ENCODE assay signal across 1 cellular context in genomic region chr12:12903642-12904609, GRCh38.
A peak's percentile ranks its signal among the peaks of the same experiment; 100 is the strongest.
TF ChIP-seq lines count a peak whose summit lies in the region.

No MANE protein-coding gene starts in this region.

TF ChIP-seq in HepG2, 621 proteins besides CTCF, POLR2A, EP300 and RAD21 (continued from another document):
- no peak for TF ChIP-seq KMT2A (CRISPR knock-in tag; IDR thresholded peaks at IDR 0.05)
- no peak for TF ChIP-seq PLRG1 (conservative IDR thresholded peaks at IDR 0.05)
- no peak for TF ChIP-seq PATZ1 (CRISPR knock-in tag; IDR thresholded peaks at IDR 0.05)
- no peak for TF ChIP-seq ZNF230 (CRISPR knock-in tag; IDR thresholded peaks at IDR 0.05)
- no peak for TF ChIP-seq SIX4 (CRISPR knock-in tag; IDR thresholded peaks at IDR 0.05)
- no peak for TF ChIP-seq ZNF574 (CRISPR knock-in tag; IDR thresholded peaks at IDR 0.05)
- no peak for TF ChIP-seq ZNF850 (CRISPR knock-in tag; conservative IDR thresholded peaks at IDR 0.05)
- TF ChIP-seq SMARCC2 (IDR thresholded peaks at IDR 0.05), result no peak
- TF ChIP-seq ZBTB39 (CRISPR knock-in tag; IDR thresholded peaks at IDR 0.05), result no peak
- 0 out of 2 replicates have a peak, but pooled peaks have one; percentile 10 for TF ChIP-seq ARID5B (CRISPR knock-in tag; IDR thresholded peaks at IDR 0.05)
- no peak for TF ChIP-seq ARNT (IDR thresholded peaks at IDR 0.05)
- no peak for TF ChIP-seq ZBTB40 (IDR thresholded peaks at IDR 0.05)
- TF ChIP-seq ZBTB40 (CRISPR knock-in tag; IDR thresholded peaks at IDR 0.05), result no peak
- 0 out of 2 replicates have a peak, but pooled peaks have one; percentile 16 for TF ChIP-seq FOSL2 (CRISPR knock-in tag; IDR thresholded peaks at IDR 0.05)
- TF ChIP-seq TEAD3 (CRISPR knock-in tag; optimal IDR thresholded peaks at IDR 0.05; ENCODE audit: borderline replicate concordance), result no peak
- peak; percentile 29; the same call in 1 of the 2 replicates for TF ChIP-seq TCF7 (IDR thresholded peaks at IDR 0.05; ENCODE audit: low read depth)
- no peak for TF ChIP-seq ZNF788 (CRISPR knock-in tag; IDR thresholded peaks at IDR 0.05; ENCODE audit: borderline replicate concordance)
- TF ChIP-seq AHR (CRISPR knock-in tag; IDR thresholded peaks at IDR 0.05), result no peak
- TF ChIP-seq SP140L (CRISPR knock-in tag; IDR thresholded peaks at IDR 0.05; ENCODE audit: borderline replicate concordance), result no peak
- TF ChIP-seq MEF2D (CRISPR knock-in tag; IDR thresholded peaks at IDR 0.05), result no peak
- no peak for TF ChIP-seq XRCC5 (optimal IDR thresholded peaks at IDR 0.05; ENCODE audit: low read length)
- no peak for TF ChIP-seq ZNF660 (CRISPR knock-in tag; IDR thresholded peaks at IDR 0.05; ENCODE audit: borderline replicate concordance, low read depth)
- no peak for TF ChIP-seq ATF3 (CRISPR knock-in tag; IDR thresholded peaks at IDR 0.05)
- TF ChIP-seq SRSF4 (IDR thresholded peaks at IDR 0.05; ENCODE audit: low read depth, low read length, poor library complexity, severe bottlenecking), result no peak
